17 cellular contexts compared by ENCODE assay signal in genomic region chr19:55368106-55368505, GRCh38. TPM values are rescaled to one million over a fixed set of nuclear protein-coding genes. Genes with fewer than 3 reads are reported as not detected.
DNase-seq lines count a peak whose midpoint lies in the region; ATAC-seq, FAIRE-seq and TF ChIP-seq lines count a peak whose summit lies in the region.
"Had no signal": no experiment of that assay in that cellular context is flagged by ENCODE, and none has a peak within 500 bp of the region (broad histone marks: within the 10 kb centered on the region; RNA-seq: fewer than 3 reads in every experiment).

No MANE protein-coding gene starts in this region.

- peak overlapping the region; percentile 78 for H3K27ac ChIP-seq in IMR-90 (ENCODE audit: insufficient read depth, low read length)
- H3K27ac ChIP-seq in K562 (ENCODE audit: extremely low read depth, low read depth, low read length), result no peak overlapping the region
- H3K27ac ChIP-seq: BLaER1 treated with 17β-estradiol and CSF1 and Interleukin-3, amounts not matched to agents 10 nM and 100 nM had no signal

- H2BK15ac ChIP-seq in IMR-90 (ENCODE audit: low read depth, low read length), result no peak overlapping the region

- H3K9me1 ChIP-seq in IMR-90 (ENCODE audit: insufficient read depth, low read length), result peaks cover 12% of the 10 kb centered on the region; the same call in 1 of the 2 replicates
- no peaks in the 10 kb centered on the region for H3K9me1 ChIP-seq in K562 (ENCODE audit: control insufficient read depth, insufficient read depth, low read length)

- no peak overlapping the region for H3K18ac ChIP-seq in IMR-90 (ENCODE audit: low read depth, low read length)

- CTCF ChIA-PET in IMR-90 (lab: Yijun Ruan, JAX), result no interaction called here
- CTCF ChIA-PET in K562 (lab: Yijun Ruan, JAX; ENCODE audit: low intra/inter-chr PET ratio), result no interaction called here

- no peaks in the 10 kb centered on the region for H3K9me3 ChIP-seq in IMR-90 (ENCODE audit: control insufficient read depth, insufficient read depth, low read length)
- no peaks in the 10 kb centered on the region for H3K9me3 ChIP-seq in K562 (replicated peaks; ENCODE audit: control insufficient read depth, insufficient read depth, low read depth, low read length)
- H3K9me3 ChIP-seq: BLaER1 treated with 17β-estradiol and CSF1 and Interleukin-3, amounts not matched to agents 10 nM and 100 nM had no signal

- peaks cover 5 to 50% of the 10 kb centered on the region in 2 experiments; a peak in 3 of 4 replicates for H3K79me1 ChIP-seq in IMR-90 (ENCODE audit: low read depth in 1 of 2, low read length in 2 of 2)

- H2AK5ac ChIP-seq in IMR-90 (ENCODE audit: low read depth, low read length), result no peak overlapping the region; the same call in 1 of the 2 replicates

- H3K4me2 ChIP-seq in IMR-90 (ENCODE audit: low read depth, low read length) (peak overlapping the region; percentile 83), K562 (ENCODE audit: insufficient read depth, low read length) (no peak overlapping the region)

- 0 out of 2 replicates have a peak overlapping the region, but pooled peaks have one; percentile 51 for H3K4ac ChIP-seq in IMR-90 (ENCODE audit: low read depth, low read length)

- POLR2A ChIA-PET in IMR-90 (lab: Charles Lee; ENCODE audit: unreplicated experiment) (no interaction called here), K562 (lab: Yijun Ruan, JAX) (interaction anchor here (0.7 to 1.5 kb wide), 3 partner anchors 20 to 38 kb away, joined by 3 to 6 read pairs (median 5); no protein-coding TSS in a partner anchor)

- ATAC-seq in IMR-90 (ENCODE audit: low read depth), result no peak
- ATAC-seq in K562, result no peak

- H3K9ac ChIP-seq in IMR-90 (ENCODE audit: low read depth, low read length), result peak overlapping the region; percentile 72; the same call in 1 of the 2 replicates
- H3K9ac ChIP-seq in K562 (ENCODE audit: insufficient read depth in 1 of 2, low read depth in 2 of 2, low read length in 2 of 2), result peak overlapping the region in 1 of 2 experiments; percentile 26; a peak in 1 of 4 replicates

- 100% methylated on average over 1 of the region's 16 CpGs; no CpG with 5 or more reads in 1 of the 2 experiments for WGBS in IMR-90 (ENCODE audit: extremely low coverage in 2 of 2, insufficient read length in 1 of 2), 2 experiments
- WGBS in K562 (ENCODE audit: insufficient coverage, low coverage, missing lambda C conversion rate), result 63% methylated on average over 4 of the region's 16 CpGs

- H2AK9ac ChIP-seq in IMR-90 (replicated peaks; ENCODE audit: low read depth, low read length, poor library complexity), result peak overlapping the region; percentile 99

- no peak overlapping the region for H3K23ac ChIP-seq in IMR-90 (ENCODE audit: low read depth, low read length)

- 0 out of 2 replicates have a peak, but pooled peaks have one; percentile 20 for TF ChIP-seq POLR2A in IMR-90 (IDR thresholded peaks at IDR 0.05; ENCODE audit: low read depth, low read length)
- TF ChIP-seq POLR2A in K562 (conservative IDR thresholded peaks at IDR 0.05), result no peak

- peak overlapping the region; percentile 73 for H3K4me3 ChIP-seq in IMR-90 (ENCODE audit: insufficient read depth, low read depth, low read length)
- H3K4me3 ChIP-seq in K562, result no peak overlapping the region
- peak overlapping the region; percentile 67 for H3K4me3 ChIP-seq in skeletal muscle cell (ENCODE audit: low read depth, low read length)

- H2BK120ac ChIP-seq in IMR-90 (ENCODE audit: low read depth, low read length), result no peak overlapping the region

- H4K20me1 ChIP-seq in IMR-90 (ENCODE audit: insufficient read depth, low read length), result peaks cover 57% of the 10 kb centered on the region
- 0 out of 2 replicates have a peak, but pooled peaks cover 3% of the 10 kb centered on the region for H4K20me1 ChIP-seq in K562 (replicated peaks; ENCODE audit: control insufficient read depth, insufficient read depth, low read length)

- in situ Hi-C loops in IMR-90 (cut with MboI; ENCODE audit: low sequenced_read_pairs) (no loop called here), K562 (cut with MboI) (no loop called here)

- dilution Hi-C loops in IMR-90 (cut with HindIII; ENCODE audit: low sequenced_read_pairs, unreplicated experiment), result no loop called here

- no peak for TF ChIP-seq EP300 in K562 (IDR thresholded peaks at IDR 0.05; ENCODE audit: low read length)

- H3K79me2 ChIP-seq in K562 (ENCODE audit: control insufficient read depth, insufficient read depth, low read length), result no peaks in the 10 kb centered on the region

- H3K4me1 ChIP-seq in IMR-90 (ENCODE audit: control insufficient read depth, insufficient read depth, low read length) (peaks cover 29% of the 10 kb centered on the region), K562 (replicated peaks in 1 of 2; ENCODE audit: control insufficient read depth in 2 of 2, insufficient read depth in 2 of 2, low read length in 2 of 2) (peaks cover 0 to 51% of the 10 kb centered on the region in 2 experiments; a peak in 3 of 5 replicates)

- no peak overlapping the region for H4K5ac ChIP-seq in IMR-90 (ENCODE audit: low read depth, low read length)

- H2AFZ ChIP-seq in IMR-90 (replicated peaks; ENCODE audit: low read length, poor library complexity), result no peak overlapping the region
- H2AFZ ChIP-seq in K562 (ENCODE audit: low read depth, low read length), result no peak overlapping the region

- DNase-seq in DMS53 (lab: John Stamatoyannopoulos, UW) (peak; percentile 40), DMS53 treated with DMSO at 0.1 percent for 48 hours (lab: John Stamatoyannopoulos, UW; ENCODE audit: unreplicated experiment) (no peak), IMR-90 (no peak), K562 (ENCODE audit: extremely low read depth in 1 of 4, low spot score in 3 of 4) (no peak), skeletal muscle cell (ENCODE audit: low read depth) (no peak), SHP77 treated with DMSO at 0.1 percent for 48 hours (lab: John Stamatoyannopoulos, UW) (no peak), NOMO-1 treated with DMSO at 0.1 percent for 48 hours (lab: John Stamatoyannopoulos, UW; ENCODE audit: unreplicated experiment) (no peak), amniotic stem cell (lab: John Stamatoyannopoulos, UW) (no peak)
- DNase-seq: CD8-positive, alpha-beta memory T cell; DMS79; NCI-H1417 treated with DMSO at 0.1 percent for 48 hours; NCI-H187 treated with DMSO at 0.1 percent for 48 hours; NCI-H2227 treated with DMSO at 0.1 percent for 48 hours had no signal

- BruUV-seq in IMR-90 (replicated peaks; lab: Mats Ljungman, UMichigan), result no TSS peak
- BruUV-seq in K562 (replicated peaks; lab: Mats Ljungman, UMichigan), result no TSS peak

- no peak overlapping the region for H2BK20ac ChIP-seq in IMR-90 (ENCODE audit: low read depth, low read length)

- H3K36me3 ChIP-seq in IMR-90 (ENCODE audit: control insufficient read depth, insufficient read depth, low read length) (peaks cover 26% of the 10 kb centered on the region), K562 (ENCODE audit: control insufficient read depth, insufficient read depth, low read length) (no peaks in the 10 kb centered on the region)
- H3K36me3 ChIP-seq: BLaER1 treated with 17β-estradiol and CSF1 and Interleukin-3, amounts not matched to agents 10 nM and 100 nM had no signal

- H4K8ac ChIP-seq in IMR-90 (ENCODE audit: low read depth in 2 of 2, low read length in 2 of 2), result peak overlapping the region in 1 of 2 experiments; percentile 80; a peak in 1 of 4 replicates

- 0 out of 2 replicates have a peak overlapping the region, but pooled peaks have one; percentile 52 for H3K14ac ChIP-seq in IMR-90 (replicated peaks; ENCODE audit: low read depth, low read length)

- TF ChIP-seq CTCF in IMR-90 (conservative IDR thresholded peaks at IDR 0.05; ENCODE audit: low read depth, low read length) (no peak), K562 (IDR thresholded peaks at IDR 0.05 in 2 of 3, conservative IDR thresholded peaks at IDR 0.05 in 1 of 3; ENCODE audit: insufficient read depth in 2 of 3, low read depth in 1 of 3, low read length in 3 of 3) (no peak)

- FAIRE-seq in K562 (lab: Jason Lieb, UNC), result no peak
- FAIRE-seq: GM12892, H54 had no signal

- intact Hi-C loops in IMR-90 (cut with micrococcal nuclease), result no loop called here
- intact Hi-C loops in K562 (cut with micrococcal nuclease), result no loop called here

- H2BK5ac ChIP-seq in IMR-90 (ENCODE audit: low read depth, low read length, poor library complexity, severe bottlenecking), result peak overlapping the region; percentile 61

- H4K91ac ChIP-seq in IMR-90 (ENCODE audit: insufficient read depth, low read depth, low read length), result peak overlapping the region; percentile 68; the same call in 1 of the 2 replicates

- H3K27me3 ChIP-seq in IMR-90 (ENCODE audit: control insufficient read depth, insufficient read depth, low read length), result no peaks in the 10 kb centered on the region
- peaks cover 11% of the 10 kb centered on the region in 2 experiments; a peak in 4 of 5 replicates for H3K27me3 ChIP-seq in K562 (ENCODE audit: control insufficient read depth in 2 of 2, insufficient read depth in 2 of 2, low read length in 2 of 2)

- no peak for TF ChIP-seq RAD21 in IMR-90 (IDR thresholded peaks at IDR 0.05; ENCODE audit: low read length)
- TF ChIP-seq RAD21 in K562 (CRISPR knock-in tag; conservative IDR thresholded peaks at IDR 0.05 in 1 of 2, IDR thresholded peaks at IDR 0.05 in 1 of 2), result no peak

- no peak overlapping the region for H3K56ac ChIP-seq in IMR-90 (ENCODE audit: extremely low read depth, insufficient read depth, low read length)

RNA-seq across cellular contexts. Expression of gene IL11, which starts 2.2 kb away (rescaled TPM):
- total RNA-seq in IMR-90 (2012; rRNA removed), result 14.3 and 15.6 TPM in 2 replicates
- 33.6 and 38.9 TPM in 2 replicates for polyA plus RNA-seq in IMR-90 (2012; rRNA removed)
- 23.0 and 39.2 TPM in 2 replicates for polyA plus RNA-seq in IMR-90 (2012; cell fraction: cytosol; rRNA removed)
- polyA plus RNA-seq in IMR-90 (2012; cell fraction: nucleus; rRNA removed; ENCODE audit: low replicate concordance), result 135 and 146 TPM in 2 replicates
- 0.28 and 0.97 TPM in 2 replicates for total RNA-seq in K562 (2011; cell fraction: chromatin; rRNA removed; ENCODE audit: low replicate concordance)
- total RNA-seq in K562 (2011; cell fraction: nucleolus; rRNA removed), result 1.0 TPM in 1 of 2 replicates, not detected in the other
- total RNA-seq in K562 (2011; cell fraction: nucleoplasm; rRNA removed), result 0.53 and 0.81 TPM in 2 replicates
- total RNA-seq in K562 (2014; rRNA removed), result not detected in 2 replicates
- not detected in 2 replicates for total RNA-seq in K562 (2014; rRNA removed; fragmentation: Illumina TruSeq; extraction: Trizol)
- total RNA-seq in K562 (2015; rRNA removed; fragmentation: Illumina TruSeq; extraction: Trizol), result not detected in 2 replicates
- not detected in 2 replicates for total RNA-seq in K562 (2021)
- polyA plus RNA-seq in K562 (2011; rRNA removed), result 0.19 and 0.42 TPM in 2 replicates
- polyA plus RNA-seq in K562 (2011; cell fraction: cytosol; rRNA removed), result 0.12 and 1.5 TPM in 2 replicates
- polyA plus RNA-seq in K562 (2011; cell fraction: nucleus; rRNA removed), result 1.2 and 3.6 TPM in 2 replicates
- 0.10 and 0.19 TPM in 2 replicates for polyA plus RNA-seq in K562 (2012)
- 0.06 TPM in 1 of 2 replicates, not detected in the other for polyA plus RNA-seq in K562 (2014; fragmentation: Illumina TruSeq; extraction: Trizol)
- not detected for polyA plus RNA-seq in K562 (2014; fragmentation: Nextera tagmentation; extraction: Ambion mirVana)
- 0.04 TPM in 1 of 2 replicates, not detected in the other for polyA plus RNA-seq in K562 (2014; rRNA removed)
- polyA minus RNA-seq in K562 (2011; rRNA and poly(A)+ RNA removed), result 0.11 TPM in 1 of 2 replicates, not detected in the other
- polyA minus RNA-seq in K562 (2011; cell fraction: cytosol; rRNA and poly(A)+ RNA removed), result 0.86 TPM in 1 of 2 replicates, not detected in the other
- polyA minus RNA-seq in K562 (2011; cell fraction: nucleus; rRNA and poly(A)+ RNA removed), result 0.40 TPM in 1 of 2 replicates, not detected in the other
- polyA plus RNA-seq: CD8-positive, alpha-beta memory T cell had no signal

RNA-seq across cellular contexts. Expression of gene GARIN5B, which starts 5.0 kb away (rescaled TPM):
- total RNA-seq in IMR-90 (2012; rRNA removed), result not detected in 2 replicates
- not detected in 2 replicates for polyA plus RNA-seq in IMR-90 (2012; rRNA removed)
- polyA plus RNA-seq in IMR-90 (2012; cell fraction: cytosol; rRNA removed), result not detected in 2 replicates
- 0.39 and 0.47 TPM in 2 replicates for polyA plus RNA-seq in IMR-90 (2012; cell fraction: nucleus; rRNA removed; ENCODE audit: low replicate concordance)
- total RNA-seq in K562 (2011; cell fraction: chromatin; rRNA removed; ENCODE audit: low replicate concordance), result not detected in 2 replicates
- total RNA-seq in K562 (2011; cell fraction: nucleolus; rRNA removed), result not detected in 2 replicates
- total RNA-seq in K562 (2011; cell fraction: nucleoplasm; rRNA removed), result not detected in 2 replicates
- not detected in 2 replicates for total RNA-seq in K562 (2014; rRNA removed)
- not detected in 2 replicates for total RNA-seq in K562 (2014; rRNA removed; fragmentation: Illumina TruSeq; extraction: Trizol)
- total RNA-seq in K562 (2015; rRNA removed; fragmentation: Illumina TruSeq; extraction: Trizol), result not detected in 2 replicates
- total RNA-seq in K562 (2021), result not detected in 2 replicates
- not detected in 2 replicates for polyA plus RNA-seq in K562 (2011; rRNA removed)
- polyA plus RNA-seq in K562 (2011; cell fraction: cytosol; rRNA removed), result not detected in 2 replicates
- 0.04 TPM in 1 of 2 replicates, not detected in the other for polyA plus RNA-seq in K562 (2011; cell fraction: nucleus; rRNA removed)
- not detected in 2 replicates for polyA plus RNA-seq in K562 (2012)
- polyA plus RNA-seq in K562 (2014; fragmentation: Illumina TruSeq; extraction: Trizol), result not detected in 2 replicates
- polyA plus RNA-seq in K562 (2014; fragmentation: Nextera tagmentation; extraction: Ambion mirVana), result not detected
- polyA plus RNA-seq in K562 (2014; rRNA removed), result not detected in 2 replicates
- polyA minus RNA-seq in K562 (2011; rRNA and poly(A)+ RNA removed), result not detected in 2 replicates
- polyA minus RNA-seq in K562 (2011; cell fraction: cytosol; rRNA and poly(A)+ RNA removed), result not detected in 2 replicates
- not detected in 2 replicates for polyA minus RNA-seq in K562 (2011; cell fraction: nucleus; rRNA and poly(A)+ RNA removed)
- total RNA-seq: CD8-positive, alpha-beta memory T cell; M059J had no signal
- polyA plus RNA-seq: CD8-positive, alpha-beta memory T cell had no signal

RNA-seq across cellular contexts. Expression of gene TMEM190, which starts 8.5 kb away (rescaled TPM):
- not detected in 2 replicates for total RNA-seq in IMR-90 (2012; rRNA removed)
- polyA plus RNA-seq in IMR-90 (2012; rRNA removed), result 1.4 and 1.6 TPM in 2 replicates
- polyA plus RNA-seq in IMR-90 (2012; cell fraction: cytosol; rRNA removed), result 0.49 TPM in 1 of 2 replicates, not detected in the other
- polyA plus RNA-seq in IMR-90 (2012; cell fraction: nucleus; rRNA removed; ENCODE audit: low replicate concordance), result 10.6 and 24.6 TPM in 2 replicates
- not detected in 2 replicates for total RNA-seq in K562 (2011; cell fraction: chromatin; rRNA removed; ENCODE audit: low replicate concordance)
- total RNA-seq in K562 (2011; cell fraction: nucleolus; rRNA removed), result not detected in 2 replicates
- total RNA-seq in K562 (2011; cell fraction: nucleoplasm; rRNA removed), result not detected in 2 replicates
- not detected in 2 replicates for total RNA-seq in K562 (2014; rRNA removed)
- total RNA-seq in K562 (2014; rRNA removed; fragmentation: Illumina TruSeq; extraction: Trizol), result not detected in 2 replicates
- total RNA-seq in K562 (2015; rRNA removed; fragmentation: Illumina TruSeq; extraction: Trizol), result not detected in 2 replicates
- not detected in 2 replicates for total RNA-seq in K562 (2021)
- polyA plus RNA-seq in K562 (2011; rRNA removed), result not detected in 2 replicates
- polyA plus RNA-seq in K562 (2011; cell fraction: cytosol; rRNA removed), result not detected in 2 replicates
- polyA plus RNA-seq in K562 (2011; cell fraction: nucleus; rRNA removed), result 0.37 TPM in 1 of 2 replicates, not detected in the other
- polyA plus RNA-seq in K562 (2012), result not detected in 2 replicates
- polyA plus RNA-seq in K562 (2014; fragmentation: Illumina TruSeq; extraction: Trizol), result not detected in 2 replicates
- not detected for polyA plus RNA-seq in K562 (2014; fragmentation: Nextera tagmentation; extraction: Ambion mirVana)
- not detected in 2 replicates for polyA plus RNA-seq in K562 (2014; rRNA removed)
- polyA minus RNA-seq in K562 (2011; rRNA and poly(A)+ RNA removed), result not detected in 2 replicates
- not detected in 2 replicates for polyA minus RNA-seq in K562 (2011; cell fraction: cytosol; rRNA and poly(A)+ RNA removed)
- not detected in 2 replicates for polyA minus RNA-seq in K562 (2011; cell fraction: nucleus; rRNA and poly(A)+ RNA removed)
- total RNA-seq: CD8-positive, alpha-beta memory T cell had no signal
- polyA plus RNA-seq: CD8-positive, alpha-beta memory T cell had no signal

RNA-seq across cellular contexts. Expression of gene COX6B2, which starts 13.6 kb away (rescaled TPM):
- total RNA-seq in IMR-90 (2012; rRNA removed) (not detected in 2 replicates), K562 (2014; rRNA removed) (0.59 and 1.3 TPM in 2 replicates), K562 (2014; rRNA removed; fragmentation: Illumina TruSeq; extraction: Trizol) (0.40 and 0.61 TPM in 2 replicates), K562 (2015; rRNA removed; fragmentation: Illumina TruSeq; extraction: Trizol) (0.23 and 0.83 TPM in 2 replicates), K562 (2021) (2.5 and 2.6 TPM in 2 replicates)
- polyA plus RNA-seq in IMR-90 (2012; rRNA removed) (0.19 and 0.39 TPM in 2 replicates), K562 (2011; rRNA removed) (1.8 and 1.9 TPM in 2 replicates), K562 (2014; fragmentation: Illumina TruSeq; extraction: Trizol) (1.2 and 2.1 TPM in 2 replicates), K562 (2014; fragmentation: Nextera tagmentation; extraction: Ambion mirVana) (under 1 TPM; 0.56 to 0.71 TPM), K562 (2014; rRNA removed) (1.4 and 1.5 TPM in 2 replicates)
- 0.15 and 0.25 TPM in 2 replicates for polyA plus RNA-seq in IMR-90 (2012; cell fraction: cytosol; rRNA removed)
- polyA plus RNA-seq in IMR-90 (2012; cell fraction: nucleus; rRNA removed; ENCODE audit: low replicate concordance), result 2.8 and 3.2 TPM in 2 replicates
- total RNA-seq in K562 (2011; cell fraction: chromatin; rRNA removed; ENCODE audit: low replicate concordance), result 4.5 and 12.9 TPM in 2 replicates
- 6.8 and 7.2 TPM in 2 replicates for total RNA-seq in K562 (2011; cell fraction: nucleolus; rRNA removed)
- total RNA-seq in K562 (2011; cell fraction: nucleoplasm; rRNA removed), result 7.8 and 8.9 TPM in 2 replicates
- polyA plus RNA-seq in K562 (2011; cell fraction: cytosol; rRNA removed), result 1.0 and 2.3 TPM in 2 replicates
- 13.4 and 60.3 TPM in 2 replicates for polyA plus RNA-seq in K562 (2011; cell fraction: nucleus; rRNA removed)
- 0.97 and 1.7 TPM in 2 replicates for polyA plus RNA-seq in K562 (2012)
- 0.51 and 0.60 TPM in 2 replicates for polyA minus RNA-seq in K562 (2011; rRNA and poly(A)+ RNA removed)
- 0.38 TPM in 1 of 2 replicates, not detected in the other for polyA minus RNA-seq in K562 (2011; cell fraction: cytosol; rRNA and poly(A)+ RNA removed)
- polyA minus RNA-seq in K562 (2011; cell fraction: nucleus; rRNA and poly(A)+ RNA removed), result 1.8 and 2.6 TPM in 2 replicates
- total RNA-seq: CD8-positive, alpha-beta memory T cell had no signal
- polyA plus RNA-seq: CD8-positive, alpha-beta memory T cell had no signal

RNA-seq across cellular contexts. Expression of gene TMEM238, which starts 16.0 kb away (rescaled TPM):
- total RNA-seq in IMR-90 (2012; rRNA removed) (not detected in 2 replicates), K562 (2014; rRNA removed) (3.6 and 3.7 TPM in 2 replicates), K562 (2014; rRNA removed; fragmentation: Illumina TruSeq; extraction: Trizol) (0.18 TPM in 1 of 2 replicates, not detected in the other), K562 (2015; rRNA removed; fragmentation: Illumina TruSeq; extraction: Trizol) (0.18 and 0.38 TPM in 2 replicates), K562 (2021) (4.3 and 5.1 TPM in 2 replicates)
- polyA plus RNA-seq in IMR-90 (2012; rRNA removed) (not detected in 2 replicates), K562 (2011; rRNA removed) (0.18 TPM in 1 of 2 replicates, not detected in the other), K562 (2014; fragmentation: Illumina TruSeq; extraction: Trizol) (not detected in 2 replicates), K562 (2014; fragmentation: Nextera tagmentation; extraction: Ambion mirVana) (not detected), K562 (2014; rRNA removed) (1.3 and 2.1 TPM in 2 replicates)
- 0.15 and 0.30 TPM in 2 replicates for polyA plus RNA-seq in IMR-90 (2012; cell fraction: cytosol; rRNA removed)
- polyA plus RNA-seq in IMR-90 (2012; cell fraction: nucleus; rRNA removed; ENCODE audit: low replicate concordance), result 0.30 TPM in 1 of 2 replicates, not detected in the other
- not detected in 2 replicates for total RNA-seq in K562 (2011; cell fraction: chromatin; rRNA removed; ENCODE audit: low replicate concordance)
- total RNA-seq in K562 (2011; cell fraction: nucleolus; rRNA removed), result 0.53 and 1.5 TPM in 2 replicates
- not detected in 2 replicates for total RNA-seq in K562 (2011; cell fraction: nucleoplasm; rRNA removed)
- 0.21 and 3.5 TPM in 2 replicates for polyA plus RNA-seq in K562 (2011; cell fraction: cytosol; rRNA removed)
- 0.67 TPM in 1 of 2 replicates, not detected in the other for polyA plus RNA-seq in K562 (2011; cell fraction: nucleus; rRNA removed)
- 1.4 and 1.7 TPM in 2 replicates for polyA plus RNA-seq in K562 (2012)
- polyA minus RNA-seq in K562 (2011; rRNA and poly(A)+ RNA removed), result not detected in 2 replicates
- polyA minus RNA-seq in K562 (2011; cell fraction: cytosol; rRNA and poly(A)+ RNA removed), result not detected in 2 replicates
- 0.40 and 0.89 TPM in 2 replicates for polyA minus RNA-seq in K562 (2011; cell fraction: nucleus; rRNA and poly(A)+ RNA removed)
